ENCODE assay signal across 26 cellular contexts in the genomic region with DNA sequence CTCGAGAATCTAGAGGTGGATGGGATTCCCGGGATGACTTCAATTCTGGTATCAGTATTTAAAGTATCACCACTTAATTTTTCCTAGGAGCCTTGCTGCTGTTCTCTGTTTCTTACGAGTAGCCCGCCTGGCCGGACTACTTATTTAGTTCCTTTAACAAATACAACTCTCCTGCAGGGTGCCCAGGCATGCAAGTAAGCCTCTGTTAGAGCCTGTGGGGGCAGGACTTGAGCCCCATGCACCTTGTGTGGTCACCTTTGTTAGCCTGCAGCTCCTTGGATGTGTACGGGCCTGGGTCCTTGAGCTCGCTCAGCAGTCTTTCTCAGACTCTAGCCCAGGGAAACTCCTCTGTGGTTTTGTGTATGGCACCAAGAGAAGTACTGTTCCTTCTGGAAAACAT.
"Had no signal": no experiment of that assay in that cellular context is flagged by ENCODE, and none has a peak within 500 bp of the region (broad histone marks: within the 10 kb centered on the region; RNA-seq: fewer than 3 reads in every experiment).

No MANE protein-coding gene starts in this region.

- DNase-seq: colonic mucosa; effector CD8-positive, alpha-beta T cell; endodermal cell; foreskin fibroblast; gastrocnemius medialis; glutamatergic neuron; heart right ventricle; hippocampal formation; left cardiac atrium; left lung; mesenchymal stem cell; midbrain; naive thymus-derived CD4-positive, alpha-beta T cell; pancreas; retina; right lobe of liver; stimulated activated CD4-positive, alpha-beta T cell treated with anti-CD3 and anti-CD28 coated beads, Interleukin-15, amount 100 ng/mL, for 24 hours; stimulated activated CD4-positive, alpha-beta T cell treated with anti-CD3 and anti-CD28 coated beads, Interleukin-2, amount 100 ng/mL, for 48 hours; stimulated activated naive CD4-positive, alpha-beta T cell treated with Interleukin-2 at 50 U/mL for 16 hours; stomach; thyroid gland had no signal

- H3K27me3 Mint-ChIP-seq: dendritic cell treated with granulocyte-macrophage colony-stimulating factor and Interleukin-4, amounts not matched to agents 40 ng/mL and 50 ng/mL, for 4 days; naive thymus-derived CD4-positive, alpha-beta T cell had no signal

- H3K4me3 Mint-ChIP-seq: dendritic cell treated with granulocyte-macrophage colony-stimulating factor and Interleukin-4, amounts not matched to agents 40 ng/mL and 50 ng/mL, for 4 days; endodermal cell; naive thymus-derived CD4-positive, alpha-beta T cell had no signal

- ATAC-seq: esophagus mucosa; gastrocnemius medialis; heart right ventricle; left cardiac atrium; left lung; naive thymus-derived CD4-positive, alpha-beta T cell; pancreas; right lobe of liver had no signal

- H3K4me3 ChIP-seq: colonic mucosa, gastrocnemius medialis, heart right ventricle, left lung, pancreas, right lobe of liver, stomach, thyroid gland, vagina had no signal

- H3K27me3 ChIP-seq: colonic mucosa, gastrocnemius medialis, heart right ventricle, left lung, neutrophil, pancreas, right lobe of liver, stomach, thyroid gland, vagina had no signal

- H3K9me3 Mint-ChIP-seq: dendritic cell treated with granulocyte-macrophage colony-stimulating factor and Interleukin-4, amounts not matched to agents 40 ng/mL and 50 ng/mL, for 4 days; endodermal cell; naive thymus-derived CD4-positive, alpha-beta T cell had no signal

- H3K27ac ChIP-seq: colonic mucosa, epithelial cell of prostate, heart right ventricle, left lung, neutrophil, pancreas, right lobe of liver, stomach, thyroid gland, vagina had no signal

- H3K9me3 ChIP-seq: colonic mucosa, gastrocnemius medialis, heart right ventricle, left lung, neutrophil, pancreas, right lobe of liver, stomach, thyroid gland, vagina had no signal

- H3K27ac Mint-ChIP-seq: dendritic cell treated with granulocyte-macrophage colony-stimulating factor and Interleukin-4, amounts not matched to agents 40 ng/mL and 50 ng/mL, for 4 days; endodermal cell had no signal
